Comparison of ENCODE assay signal across 23 cellular contexts in genomic region chr11:79054636-79055035, GRCh38.
DNase-seq lines count a peak whose midpoint lies in the region; ATAC-seq, FAIRE-seq and TF ChIP-seq lines count a peak whose summit lies in the region.
"Had no signal": no experiment of that assay in that cellular context is flagged by ENCODE, and none has a peak within 500 bp of the region (broad histone marks: within the 10 kb centered on the region; RNA-seq: fewer than 3 reads in every experiment).

No MANE protein-coding gene starts in this region.

- H3K4me3 ChIP-seq in AG09309 (ENCODE audit: control insufficient read depth, low read depth, low read length) = no peak overlapping the region
- H3K4me3 ChIP-seq in fibroblast of the aortic adventitia (ENCODE audit: low read depth, low read length) = no peak overlapping the region
- H3K4me3 ChIP-seq in kidney (ENCODE audit: low read length in 2 of 2) = no peak overlapping the region
- H3K4me3 ChIP-seq: adrenal gland, left ventricle myocardium inferior, right atrium auricular region, upper lobe of left lung had no signal

- ATAC-seq in GM21390 (IDR thresholded peaks at IDR 0.05; ENCODE audit: unreplicated experiment) (no peak), GM21723 (IDR thresholded peaks at IDR 0.05; ENCODE audit: unreplicated experiment) (no peak)
- ATAC-seq: Panc1 had no signal

- H3K27ac ChIP-seq in kidney (ENCODE audit: low read depth in 2 of 2, low read length in 2 of 2) = no peak overlapping the region
- H3K27ac ChIP-seq: adrenal gland, left ventricle myocardium inferior, neutrophil, right atrium auricular region, upper lobe of left lung had no signal

- DNase-seq in AG09309 (ENCODE audit: low read depth) (peak; percentile 23), HS-5 (ENCODE audit: low read depth) (peak; percentile 8), amniotic epithelial cell (ENCODE audit: low read depth) (peak; percentile 72), fibroblast of the aortic adventitia (ENCODE audit: low read depth) (peak; percentile 85), GM13976 (ENCODE audit: low spot score) (no peak), kidney (no peak)
- DNase-seq: activated CD4-positive, alpha-beta T cell treated with anti-CD3 and anti-CD28 coated beads for 48 hours; activated CD8-positive, alpha-beta memory T cell treated with anti-CD3 and anti-CD28 coated beads, Interleukin-2, amount 50 U/mL, for 4 hours; activated effector memory CD4-positive, alpha-beta T cell treated with anti-CD3 and anti-CD28 coated beads, Interleukin-2, amount 50 U/mL, for 16 hours; adrenal gland; effector memory CD4-positive, alpha-beta T cell; Kasumi-1; left ventricle myocardium inferior; NCI-H1417 treated with DMSO at 0.1 percent for 48 hours; stimulated activated CD4-positive, alpha-beta T cell treated with anti-CD3 and anti-CD28 coated beads, Interleukin-2, amount 100 ng/mL, for 24 hours; upper lobe of left lung had no signal

- H3K4me1 ChIP-seq in kidney (ENCODE audit: control insufficient read depth in 1 of 2, insufficient read depth in 1 of 2, low read depth in 1 of 2, low read length in 2 of 2) = peaks cover 0 to 9% of the 10 kb centered on the region in 2 donors
- H3K4me1 ChIP-seq: adrenal gland, left ventricle myocardium inferior, right atrium auricular region, upper lobe of left lung had no signal

- in situ Hi-C loops in GM13976 (cut with MboI; ENCODE audit: low sequenced_read_pairs, unreplicated experiment) = no loop called here

- H3K9ac ChIP-seq in kidney (ENCODE audit: low read length in 2 of 2) = no peak overlapping the region

- intact Hi-C loops in kidney (cut with DNase I) = no loop called here

- H3K9me3 ChIP-seq in kidney (ENCODE audit: control insufficient read depth in 1 of 2, low read length in 2 of 2) = no peaks in the 10 kb centered on the region
- H3K9me3 ChIP-seq: adrenal gland, left ventricle myocardium inferior, neutrophil, right atrium auricular region, upper lobe of left lung had no signal

- no peaks in the 10 kb centered on the region for H3K36me3 ChIP-seq in kidney (ENCODE audit: control insufficient read depth in 1 of 2, insufficient read depth in 2 of 2, low read length in 2 of 2)
- H3K36me3 ChIP-seq: adrenal gland, left ventricle myocardium inferior, neutrophil, right atrium auricular region, upper lobe of left lung had no signal

- TF ChIP-seq CTCF in AG09309 (IDR thresholded peaks at IDR 0.05; ENCODE audit: control insufficient read depth, insufficient read depth, low read depth, low read length, missing control alignments) (no peak), fibroblast of the aortic adventitia (IDR thresholded peaks at IDR 0.05; ENCODE audit: insufficient read depth, low read length) (no peak), GM13976 (IDR thresholded peaks at IDR 0.05; ENCODE audit: borderline replicate concordance, control extremely low read depth, extremely low read depth, insufficient read depth, missing control alignments) (no peak), kidney (IDR thresholded peaks at IDR 0.05; ENCODE audit: borderline replicate concordance, extremely low read depth, insufficient read depth) (no peak)

- FAIRE-seq in kidney (lab: Jason Lieb, UNC) = no peak
- FAIRE-seq: frontal cortex, TTC549 had no signal

Comparison
In these comparisons a context has a peak if more than half of its experiments do, and no peak if none do; other contexts are left out.
1. DNase-seq: peak in AG09309 (single experiment), HS-5 (single experiment), amniotic epithelial cell (single experiment) and fibroblast of the aortic adventitia (single experiment); none in GM13976 (single experiment) and kidney (single experiment).